In genomic region chr9:13750639-13751038, GRCh38 we compare ENCODE assay signal across 25 cellular contexts.
DNase-seq lines count a peak whose midpoint lies in the region; ATAC-seq and TF ChIP-seq lines count a peak whose summit lies in the region.
"Had no signal": no experiment of that assay in that cellular context is flagged by ENCODE, and none has a peak within 500 bp of the region (broad histone marks: within the 10 kb centered on the region; RNA-seq: fewer than 3 reads in every experiment).

No MANE protein-coding gene starts in this region.

- no peak overlapping the region for H3K4me3 ChIP-seq in CD8-positive, alpha-beta T cell (ENCODE audit: low read depth, low read length)
- H3K4me3 ChIP-seq: breast epithelium, colonic mucosa, esophagus muscularis mucosa, hepatocyte, right atrium auricular region, suprapubic skin had no signal

- DNase-seq in D341Med (ENCODE audit: low spot score) (peak; percentile 29), NCI-H1436 treated with DMSO at 0.1 percent for 48 hours (lab: John Stamatoyannopoulos, UW) (peak; percentile 16), NCI-H69 (lab: John Stamatoyannopoulos, UW) (peak; percentile 97), cerebellum (ENCODE audit: low spot score) (peak; percentile 38), SW480 (ENCODE audit: low spot score) (no peak), T-helper 1 cell (no peak), OCI-M1 (lab: John Stamatoyannopoulos, UW) (no peak)
- DNase-seq in CD8-positive, alpha-beta T cell = no peak
- DNase-seq: activated CD4-positive, alpha-beta T cell treated with anti-CD3 and anti-CD28 coated beads for 48 hours; activated naive CD4-positive, alpha-beta T cell; activated T-cell treated with anti-CD3 and anti-CD28 coated beads, Interleukin-2, amount 50 U/mL, for 48 hours; colonic mucosa; effector memory CD4-positive, alpha-beta T cell; midbrain; naive thymus-derived CD8-positive, alpha-beta T cell; NCI-H1092 treated with DMSO at 0.1 percent for 48 hours; NCI-H345; stimulated activated CD4-positive, alpha-beta T cell treated with anti-CD3 and anti-CD28 coated beads, Interleukin-4, amount 100 ng/mL, for 24 hours; stimulated activated naive B cell treated with anti-CD40 and anti-IgM and Interleukin-4, amounts not matched to agents 10 μg/mL and 1 μg/mL and 100 μg/mL, for 72 hours; T-helper 2 cell had no signal

- no peak for ATAC-seq in CD8-positive, alpha-beta T cell
- ATAC-seq: naive thymus-derived CD8-positive, alpha-beta T cell; stimulated activated naive B cell treated with anti-CD40 and anti-IgM and Interleukin-4, amounts not matched to agents 10 μg/mL and 1 μg/mL and 100 μg/mL, for 72 hours had no signal

- H3K9me3 ChIP-seq in CD8-positive, alpha-beta T cell (ENCODE audit: low read length) = no peaks in the 10 kb centered on the region
- H3K9me3 ChIP-seq: breast epithelium, colonic mucosa, esophagus muscularis mucosa, right atrium auricular region, suprapubic skin had no signal

- intact Hi-C loops in CD8-positive, alpha-beta T cell (cut with DNase I, micrococcal nuclease) = no loop called here

- no peaks in the 10 kb centered on the region for H3K4me1 Mint-ChIP-seq in CD8-positive, alpha-beta T cell (ENCODE audit: low read depth)
- H3K4me1 Mint-ChIP-seq: naive thymus-derived CD8-positive, alpha-beta T cell; stimulated activated naive B cell treated with anti-CD40 and anti-IgM and Interleukin-4, amounts not matched to agents 10 μg/mL and 1 μg/mL and 100 μg/mL, for 72 hours had no signal

- no peaks in the 10 kb centered on the region for H3K36me3 Mint-ChIP-seq in CD8-positive, alpha-beta T cell
- H3K36me3 Mint-ChIP-seq: naive thymus-derived CD8-positive, alpha-beta T cell; stimulated activated naive B cell treated with anti-CD40 and anti-IgM and Interleukin-4, amounts not matched to agents 10 μg/mL and 1 μg/mL and 100 μg/mL, for 72 hours had no signal

- no peak overlapping the region for H3K4me3 Mint-ChIP-seq in CD8-positive, alpha-beta T cell
- H3K4me3 Mint-ChIP-seq: naive thymus-derived CD8-positive, alpha-beta T cell; stimulated activated naive B cell treated with anti-CD40 and anti-IgM and Interleukin-4, amounts not matched to agents 10 μg/mL and 1 μg/mL and 100 μg/mL, for 72 hours had no signal

- TF ChIP-seq CTCF in CD8-positive, alpha-beta T cell (IDR thresholded peaks at IDR 0.05) = no peak

- CTCF ChIA-PET in CD8-positive, alpha-beta T cell (lab: Charles Lee) = no interaction called here

- no peaks in the 10 kb centered on the region for H3K27me3 ChIP-seq in CD8-positive, alpha-beta T cell (ENCODE audit: insufficient read depth, low read length)
- H3K27me3 ChIP-seq: breast epithelium, colonic mucosa, esophagus muscularis mucosa, hepatocyte, right atrium auricular region, suprapubic skin had no signal

- H3K4me1 ChIP-seq in CD8-positive, alpha-beta T cell (ENCODE audit: insufficient read depth, low read length) = no peaks in the 10 kb centered on the region
- H3K4me1 ChIP-seq: breast epithelium, colonic mucosa, esophagus muscularis mucosa, right atrium auricular region, suprapubic skin had no signal

- H3K9me3 Mint-ChIP-seq in CD8-positive, alpha-beta T cell = peaks cover 15% of the 10 kb centered on the region

- no peak overlapping the region for H3K27ac ChIP-seq in CD8-positive, alpha-beta T cell (ENCODE audit: low read depth, low read length)
- H3K27ac ChIP-seq: breast epithelium, colonic mucosa, esophagus muscularis mucosa, hepatocyte, right atrium auricular region, suprapubic skin had no signal

- no peaks in the 10 kb centered on the region for H3K36me3 ChIP-seq in CD8-positive, alpha-beta T cell (ENCODE audit: insufficient read depth, low read length)
- H3K36me3 ChIP-seq: breast epithelium, colonic mucosa, esophagus muscularis mucosa, right atrium auricular region, suprapubic skin had no signal

- no peak overlapping the region for H3K27ac Mint-ChIP-seq in CD8-positive, alpha-beta T cell
- H3K27ac Mint-ChIP-seq: naive thymus-derived CD8-positive, alpha-beta T cell; stimulated activated naive B cell treated with anti-CD40 and anti-IgM and Interleukin-4, amounts not matched to agents 10 μg/mL and 1 μg/mL and 100 μg/mL, for 72 hours had no signal

- no peaks in the 10 kb centered on the region for H3K27me3 Mint-ChIP-seq in CD8-positive, alpha-beta T cell (ENCODE audit: low read depth)
- H3K27me3 Mint-ChIP-seq: naive thymus-derived CD8-positive, alpha-beta T cell; stimulated activated naive B cell treated with anti-CD40 and anti-IgM and Interleukin-4, amounts not matched to agents 10 μg/mL and 1 μg/mL and 100 μg/mL, for 72 hours had no signal

- POLR2A ChIA-PET in CD8-positive, alpha-beta T cell (lab: Charles Lee) = no interaction called here

Comparison
In these comparisons a context has a peak if more than half of its experiments do, and no peak if none do; other contexts are left out.
1. DNase-seq: peak in D341Med (single experiment), NCI-H1436 treated with DMSO at 0.1 percent for 48 hours (single experiment), NCI-H69 (single experiment) and cerebellum (single experiment); none in SW480 (single experiment), CD8-positive, alpha-beta T cell (0 of 7), T-helper 1 cell (0 of 5) and OCI-M1 (single experiment).